Comparison of ENCODE assay signal across 8 cellular contexts in genomic region chr1:222454782-222455181, GRCh38.
DNase-seq lines count a peak whose midpoint lies in the region; ATAC-seq and TF ChIP-seq lines count a peak whose summit lies in the region.

No MANE protein-coding gene starts in this region.

- H3K4me1 Mint-ChIP-seq in effector memory CD8-positive, alpha-beta T cell (ENCODE audit: low read depth in 2 of 2) = peaks cover 5 to 8% of the 10 kb centered on the region in 2 donors

- H3K36me3 Mint-ChIP-seq in effector memory CD8-positive, alpha-beta T cell (ENCODE audit: insufficient read depth) = no peaks in the 10 kb centered on the region

- H3K27me3 Mint-ChIP-seq in effector memory CD8-positive, alpha-beta T cell = peaks cover 4 to 13% of the 10 kb centered on the region in 2 donors

- peaks cover 2 to 12% of the 10 kb centered on the region in 2 donors for H3K9me3 Mint-ChIP-seq in effector memory CD8-positive, alpha-beta T cell

- no peak overlapping the region for H3K4me3 Mint-ChIP-seq in effector memory CD8-positive, alpha-beta T cell

- no peak for DNase-seq in effector memory CD8-positive, alpha-beta T cell
- DNase-seq in NCI-H187 (lab: John Stamatoyannopoulos, UW) = no peak
- no peak for DNase-seq in erythroblast (lab: John Stamatoyannopoulos, UW)
- DNase-seq in NCI-H345 treated with DMSO at 0.1 percent for 48 hours (lab: John Stamatoyannopoulos, UW; ENCODE audit: unreplicated experiment) = no peak

- H3K4me3 ChIP-seq in skin epidermis = peak overlapping the region in 1 of 7 experiments; percentile 14

- H3K27ac ChIP-seq in skin epidermis = peak overlapping the region in 13 of 21 experiments; percentile 15 to 77 (median 53)

- no peak for TF ChIP-seq POLR2A in erythroblast (IDR thresholded peaks at IDR 0.05; ENCODE audit: low read length)

- ATAC-seq in GM18907 (IDR thresholded peaks at IDR 0.05; ENCODE audit: unreplicated experiment) (peak; percentile 20), HG03354 (IDR thresholded peaks at IDR 0.05; ENCODE audit: poor library complexity, severe bottlenecking, unreplicated experiment) (peak; percentile 24), HG03097 (IDR thresholded peaks at IDR 0.05; ENCODE audit: low FRiP score, unreplicated experiment) (no peak)
- peak; percentile 32 for ATAC-seq in effector memory CD8-positive, alpha-beta T cell (replicated peaks)

- no peak overlapping the region for H3K27ac Mint-ChIP-seq in effector memory CD8-positive, alpha-beta T cell
